Comparison of ENCODE assay signal across 7 cellular contexts in genomic region chr12:52903285-52903854, GRCh38. TPM values are rescaled to one million over a fixed set of nuclear protein-coding genes. Genes with fewer than 3 reads are reported as not detected.
DNase-seq lines count a peak whose midpoint lies in the region; ATAC-seq and TF ChIP-seq lines count a peak whose summit lies in the region.

No MANE protein-coding gene starts in this region.

- H3K27me3 Mint-ChIP-seq in WTC11 (ENCODE audit: low read depth) = no peaks in the 10 kb centered on the region

- H3K9me3 Mint-ChIP-seq in WTC11 = no peaks in the 10 kb centered on the region

- no peak for TF ChIP-seq CTCF in NB4 (IDR thresholded peaks at IDR 0.05; ENCODE audit: low read depth, low read length)
- no peak for TF ChIP-seq CTCF in WTC11 (IDR thresholded peaks at IDR 0.05)
- no peak for TF ChIP-seq CTCF in choroid plexus epithelial cell (conservative IDR thresholded peaks at IDR 0.05; ENCODE audit: low read depth, low read length)

- H3K4me3 ChIP-seq in NB4 (ENCODE audit: low read depth, low read length) (peak overlapping the region; percentile 18), choroid plexus epithelial cell (ENCODE audit: low read depth, low read length) (peak overlapping the region; percentile 64)

- peak overlapping the region; percentile 92 for H3K4me3 Mint-ChIP-seq in WTC11

- peak; percentile 35 for ATAC-seq in GM18867 (IDR thresholded peaks at IDR 0.05; ENCODE audit: unreplicated experiment)
- peak; percentile 56 for ATAC-seq in WTC11

- 0 out of 2 replicates have a peak overlapping the region, but pooled peaks have one; percentile 32 for H3K27ac Mint-ChIP-seq in WTC11

- peak; percentile 92 for DNase-seq in NB4 (ENCODE audit: low read depth)
- peak; percentile 90 for DNase-seq in WTC11 (ENCODE audit: low spot score)
- peak; percentile 91 for DNase-seq in choroid plexus epithelial cell (ENCODE audit: low read depth)
- peak; percentile 58 for DNase-seq in kidney glomerular epithelial cell (lab: John Stamatoyannopoulos, UW)
- DNase-seq in stimulated activated CD4-positive, alpha-beta T cell treated with anti-CD3 and anti-CD28 coated beads, Interleukin-12 subunit alpha, Interleukin-12 subunit beta, amount 100 ng/mL, for 48 hours (ENCODE audit: low read depth in 2 of 3, low spot score in 1 of 3) = peak; percentile 35 to 44 (median 41)
- no peak for DNase-seq in NCI-H226

- POLR2A ChIA-PET in WTC11 (lab: Charles Lee) = interaction anchor here (1.0 to 4.6 kb wide), 6 partner anchors 18 to 62 kb away, joined by 4 to 44 read pairs (median 11); partner anchors contain the start of gene KRT18

- CTCF ChIA-PET in WTC11 (lab: Charles Lee) = interaction anchor here (0.6 to 6.2 kb wide), 13 partner anchors 11 to 576 kb away, joined by 3 to 75 read pairs (median 5); no protein-coding TSS in a partner anchor

- H3K4me1 Mint-ChIP-seq in WTC11 = peaks cover 43% of the 10 kb centered on the region

- TF ChIP-seq POLR2A in NB4 (IDR thresholded peaks at IDR 0.05; ENCODE audit: extremely low read depth, insufficient read length) = no peak

- peaks cover 42% of the 10 kb centered on the region for H3K36me3 Mint-ChIP-seq in WTC11

TF ChIP-seq in WTC11, 78 proteins besides CTCF, POLR2A, EP300 and RAD21 (continues in another document):
- TF ChIP-seq, protein P1, sequence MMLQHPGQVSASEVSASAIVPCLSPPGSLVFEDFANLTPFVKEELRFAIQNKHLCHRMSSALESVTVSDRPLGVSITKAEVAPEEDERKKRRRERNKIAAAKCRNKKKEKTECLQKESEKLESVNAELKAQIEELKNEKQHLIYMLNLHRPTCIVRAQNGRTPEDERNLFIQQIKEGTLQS (CRISPR knock-in tag; conservative IDR thresholded peaks at IDR 0.05) = no peak
- no peak for TF ChIP-seq CREB1 (CRISPR knock-in tag; IDR thresholded peaks at IDR 0.05)
- TF ChIP-seq HMGA2 (CRISPR knock-in tag; IDR thresholded peaks at IDR 0.05) = peak; percentile 42; the same call in 1 of the 2 replicates
- peak; percentile 57; the same call in 1 of the 2 replicates for TF ChIP-seq NFYB (CRISPR knock-in tag; conservative IDR thresholded peaks at IDR 0.05; ENCODE audit: low read depth)
- peak; percentile 55; the same call in 1 of the 2 replicates for TF ChIP-seq SP1 (CRISPR knock-in tag; conservative IDR thresholded peaks at IDR 0.05)
- TF ChIP-seq, protein P2, sequence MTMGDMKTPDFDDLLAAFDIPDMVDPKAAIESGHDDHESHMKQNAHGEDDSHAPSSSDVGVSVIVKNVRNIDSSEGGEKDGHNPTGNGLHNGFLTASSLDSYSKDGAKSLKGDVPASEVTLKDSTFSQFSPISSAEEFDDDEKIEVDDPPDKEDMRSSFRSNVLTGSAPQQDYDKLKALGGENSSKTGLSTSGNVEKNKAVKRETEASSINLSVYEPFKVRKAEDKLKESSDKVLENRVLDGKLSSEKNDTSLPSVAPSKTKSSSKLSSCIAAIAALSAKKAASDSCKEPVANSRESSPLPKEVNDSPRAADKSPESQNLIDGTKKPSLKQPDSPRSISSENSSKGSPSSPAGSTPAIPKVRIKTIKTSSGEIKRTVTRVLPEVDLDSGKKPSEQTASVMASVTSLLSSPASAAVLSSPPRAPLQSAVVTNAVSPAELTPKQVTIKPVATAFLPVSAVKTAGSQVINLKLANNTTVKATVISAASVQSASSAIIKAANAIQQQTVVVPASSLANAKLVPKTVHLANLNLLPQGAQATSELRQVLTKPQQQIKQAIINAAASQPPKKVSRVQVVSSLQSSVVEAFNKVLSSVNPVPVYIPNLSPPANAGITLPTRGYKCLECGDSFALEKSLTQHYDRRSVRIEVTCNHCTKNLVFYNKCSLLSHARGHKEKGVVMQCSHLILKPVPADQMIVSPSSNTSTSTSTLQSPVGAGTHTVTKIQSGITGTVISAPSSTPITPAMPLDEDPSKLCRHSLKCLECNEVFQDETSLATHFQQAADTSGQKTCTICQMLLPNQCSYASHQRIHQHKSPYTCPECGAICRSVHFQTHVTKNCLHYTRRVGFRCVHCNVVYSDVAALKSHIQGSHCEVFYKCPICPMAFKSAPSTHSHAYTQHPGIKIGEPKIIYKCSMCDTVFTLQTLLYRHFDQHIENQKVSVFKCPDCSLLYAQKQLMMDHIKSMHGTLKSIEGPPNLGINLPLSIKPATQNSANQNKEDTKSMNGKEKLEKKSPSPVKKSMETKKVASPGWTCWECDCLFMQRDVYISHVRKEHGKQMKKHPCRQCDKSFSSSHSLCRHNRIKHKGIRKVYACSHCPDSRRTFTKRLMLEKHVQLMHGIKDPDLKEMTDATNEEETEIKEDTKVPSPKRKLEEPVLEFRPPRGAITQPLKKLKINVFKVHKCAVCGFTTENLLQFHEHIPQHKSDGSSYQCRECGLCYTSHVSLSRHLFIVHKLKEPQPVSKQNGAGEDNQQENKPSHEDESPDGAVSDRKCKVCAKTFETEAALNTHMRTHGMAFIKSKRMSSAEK (CRISPR knock-in tag; IDR thresholded peaks at IDR 0.05; ENCODE audit: borderline replicate concordance) = no peak
- no peak for TF ChIP-seq MAX (CRISPR knock-in tag; IDR thresholded peaks at IDR 0.05)
- no peak for TF ChIP-seq IRF2 (CRISPR knock-in tag; IDR thresholded peaks at IDR 0.05; ENCODE audit: borderline replicate concordance, low read depth)
- no peak for TF ChIP-seq OVOL2 (CRISPR knock-in tag; IDR thresholded peaks at IDR 0.05; ENCODE audit: borderline replicate concordance)
- TF ChIP-seq GTF2I (CRISPR knock-in tag; conservative IDR thresholded peaks at IDR 0.05) = 0 out of 2 replicates have a peak, but pooled peaks have one; percentile 10
- TF ChIP-seq, protein P3, sequence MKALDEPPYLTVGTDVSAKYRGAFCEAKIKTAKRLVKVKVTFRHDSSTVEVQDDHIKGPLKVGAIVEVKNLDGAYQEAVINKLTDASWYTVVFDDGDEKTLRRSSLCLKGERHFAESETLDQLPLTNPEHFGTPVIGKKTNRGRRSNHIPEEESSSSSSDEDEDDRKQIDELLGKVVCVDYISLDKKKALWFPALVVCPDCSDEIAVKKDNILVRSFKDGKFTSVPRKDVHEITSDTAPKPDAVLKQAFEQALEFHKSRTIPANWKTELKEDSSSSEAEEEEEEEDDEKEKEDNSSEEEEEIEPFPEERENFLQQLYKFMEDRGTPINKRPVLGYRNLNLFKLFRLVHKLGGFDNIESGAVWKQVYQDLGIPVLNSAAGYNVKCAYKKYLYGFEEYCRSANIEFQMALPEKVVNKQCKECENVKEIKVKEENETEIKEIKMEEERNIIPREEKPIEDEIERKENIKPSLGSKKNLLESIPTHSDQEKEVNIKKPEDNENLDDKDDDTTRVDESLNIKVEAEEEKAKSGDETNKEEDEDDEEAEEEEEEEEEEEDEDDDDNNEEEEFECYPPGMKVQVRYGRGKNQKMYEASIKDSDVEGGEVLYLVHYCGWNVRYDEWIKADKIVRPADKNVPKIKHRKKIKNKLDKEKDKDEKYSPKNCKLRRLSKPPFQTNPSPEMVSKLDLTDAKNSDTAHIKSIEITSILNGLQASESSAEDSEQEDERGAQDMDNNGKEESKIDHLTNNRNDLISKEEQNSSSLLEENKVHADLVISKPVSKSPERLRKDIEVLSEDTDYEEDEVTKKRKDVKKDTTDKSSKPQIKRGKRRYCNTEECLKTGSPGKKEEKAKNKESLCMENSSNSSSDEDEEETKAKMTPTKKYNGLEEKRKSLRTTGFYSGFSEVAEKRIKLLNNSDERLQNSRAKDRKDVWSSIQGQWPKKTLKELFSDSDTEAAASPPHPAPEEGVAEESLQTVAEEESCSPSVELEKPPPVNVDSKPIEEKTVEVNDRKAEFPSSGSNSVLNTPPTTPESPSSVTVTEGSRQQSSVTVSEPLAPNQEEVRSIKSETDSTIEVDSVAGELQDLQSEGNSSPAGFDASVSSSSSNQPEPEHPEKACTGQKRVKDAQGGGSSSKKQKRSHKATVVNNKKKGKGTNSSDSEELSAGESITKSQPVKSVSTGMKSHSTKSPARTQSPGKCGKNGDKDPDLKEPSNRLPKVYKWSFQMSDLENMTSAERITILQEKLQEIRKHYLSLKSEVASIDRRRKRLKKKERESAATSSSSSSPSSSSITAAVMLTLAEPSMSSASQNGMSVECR (CRISPR knock-in tag; IDR thresholded peaks at IDR 0.05; ENCODE audit: borderline replicate concordance) = no peak
- TF ChIP-seq MXD4 (CRISPR knock-in tag; IDR thresholded peaks at IDR 0.05; ENCODE audit: borderline replicate concordance) = no peak
- TF ChIP-seq CDX4 (CRISPR knock-in tag; IDR thresholded peaks at IDR 0.05; ENCODE audit: borderline replicate concordance) = no peak
- TF ChIP-seq TP53 (CRISPR knock-in tag; IDR thresholded peaks at IDR 0.05) = no peak
- TF ChIP-seq, protein P4, sequence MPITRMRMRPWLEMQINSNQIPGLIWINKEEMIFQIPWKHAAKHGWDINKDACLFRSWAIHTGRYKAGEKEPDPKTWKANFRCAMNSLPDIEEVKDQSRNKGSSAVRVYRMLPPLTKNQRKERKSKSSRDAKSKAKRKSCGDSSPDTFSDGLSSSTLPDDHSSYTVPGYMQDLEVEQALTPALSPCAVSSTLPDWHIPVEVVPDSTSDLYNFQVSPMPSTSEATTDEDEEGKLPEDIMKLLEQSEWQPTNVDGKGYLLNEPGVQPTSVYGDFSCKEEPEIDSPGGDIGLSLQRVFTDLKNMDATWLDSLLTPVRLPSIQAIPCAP (CRISPR knock-in tag; IDR thresholded peaks at IDR 0.05) = no peak
- no peak for TF ChIP-seq NR2C2 (CRISPR knock-in tag; IDR thresholded peaks at IDR 0.05)
- TF ChIP-seq MLX (CRISPR knock-in tag; IDR thresholded peaks at IDR 0.05) = no peak
- TF ChIP-seq ELF4 (CRISPR knock-in tag; IDR thresholded peaks at IDR 0.05; ENCODE audit: low read depth) = no peak

RNA-seq across cellular contexts. Expression of gene KRT8, which starts 1.5 kb away (rescaled TPM):
- 424 to 477 TPM (median 429 TPM) in 3 replicates for total RNA-seq in WTC11 (2021)

RNA-seq across cellular contexts. Expression of gene KRT18, which starts 45.5 kb away (rescaled TPM):
- 461 to 525 TPM (median 465 TPM) in 3 replicates for total RNA-seq in WTC11 (2021)

RNA-seq across cellular contexts. Expression of gene KRT78, which starts 54.6 kb away (rescaled TPM):
- not detected in 3 replicates for total RNA-seq in WTC11 (2021)
